In genomic region chr11:190546-190945, GRCh38 we compare ENCODE assay signal across 18 cellular contexts. TPM values are rescaled to one million over a fixed set of nuclear protein-coding genes. Genes with fewer than 3 reads are reported as not detected.
"Had no signal": no experiment of that assay in that cellular context is flagged by ENCODE, and none has a peak within 500 bp of the region (broad histone marks: within the 10 kb centered on the region; RNA-seq: fewer than 3 reads in every experiment).

No MANE protein-coding gene starts in this region.

RNA-seq across cellular contexts. Expression of gene SCGB1C1, which starts 2.3 kb away (rescaled TPM):
- total RNA-seq: cerebellum; dorsolateral prefrontal cortex; esophagus mucosa; gastrocnemius medialis; glomerular endothelial cell; left lobe of liver; liver; lung microvascular endothelial cell; mucosa of gallbladder; naive thymus-derived CD4-positive, alpha-beta T cell; osteoblast; prostate gland; right atrium auricular region; sigmoid colon; skeletal muscle tissue; transverse colon; urinary bladder had no signal
- polyA plus RNA-seq: keratinocyte; liver; naive thymus-derived CD4-positive, alpha-beta T cell; sigmoid colon; urinary bladder had no signal
